In the genomic region with DNA sequence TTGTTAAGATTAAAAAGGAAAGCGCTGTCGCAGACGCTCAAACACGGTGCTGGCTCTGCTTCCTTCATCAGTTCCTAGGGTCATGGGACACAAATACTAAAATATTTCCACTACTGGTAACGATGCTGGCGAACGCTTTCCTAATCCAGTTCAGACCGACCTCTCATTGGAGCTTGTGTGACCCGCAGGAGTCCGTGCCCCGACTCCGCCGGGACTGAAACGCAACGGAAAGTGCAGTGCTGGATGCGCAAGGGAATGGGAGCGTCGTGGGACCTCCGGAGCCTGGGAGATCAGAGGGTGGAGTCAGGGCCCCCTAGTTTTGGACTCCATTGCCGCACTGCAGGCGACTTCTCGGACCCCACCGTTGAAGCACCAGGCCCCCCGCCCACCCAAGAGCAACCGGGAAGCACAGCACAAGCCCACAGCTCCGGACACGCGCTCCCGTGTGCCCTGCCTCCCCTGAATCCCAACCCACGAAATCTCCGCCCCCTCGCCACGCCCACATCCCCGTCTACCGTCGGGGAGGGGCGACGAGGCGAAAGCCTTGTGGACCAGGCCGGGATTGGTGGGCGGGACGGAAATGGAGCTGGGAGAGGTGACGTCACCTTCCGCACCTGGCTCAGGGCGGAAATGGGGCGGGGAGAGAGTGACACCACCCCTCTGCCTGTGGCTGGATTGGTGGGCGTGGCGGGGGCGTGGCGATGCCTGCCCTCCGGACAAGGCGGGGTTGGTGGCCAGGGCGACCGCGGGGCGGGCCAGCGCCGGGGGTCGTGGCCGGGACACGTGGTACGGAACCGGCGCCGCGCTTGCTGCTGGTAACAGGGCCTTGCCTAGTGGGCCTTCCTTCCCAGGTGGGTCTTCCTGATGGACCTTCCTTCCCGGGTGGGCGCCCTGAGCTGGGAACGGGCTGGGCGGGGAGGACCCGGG, we compare ENCODE assay signal across 8 cellular contexts. TPM values are rescaled to one million over a fixed set of nuclear protein-coding genes. Genes with fewer than 3 reads are reported as not detected.
DNase-seq lines count a peak whose midpoint lies in the region; ATAC-seq and TF ChIP-seq lines count a peak whose summit lies in the region.

A gene (plus strand): TSS at position 783 of the 927 bp plus-strand sequence. CDS start 3,611 bp downstream, outside the sequence.

- H3K4me1 ChIP-seq in colonic mucosa: peaks cover 20% of the 10 kb centered on the region

- H3K4me3 Mint-ChIP-seq in activated CD4-positive, alpha-beta T cell treated with anti-CD3 and anti-CD28 coated beads, Interleukin-2, amount 10 ng/mL, durations not matched to agents 24 days and 14 days: peak within 1 kb of the TSS; percentile 90

- ATAC-seq in GM19324 (IDR thresholded peaks at IDR 0.05; ENCODE audit: low FRiP score, unreplicated experiment) (peak; percentile 89), HG03469 (IDR thresholded peaks at IDR 0.05; ENCODE audit: unreplicated experiment) (peak; percentile 53)

- H3K4me3 ChIP-seq in BJ (ENCODE audit: low read depth, low read length) (peak within 1 kb of the TSS; percentile 85), colonic mucosa (peak within 1 kb of the TSS; percentile 96)

- H3K9me3 ChIP-seq in colonic mucosa: no peaks in the 10 kb centered on the region

- intact Hi-C loops in activated CD4-positive, alpha-beta T cell treated with anti-CD3 and anti-CD28 coated beads, Interleukin-2, amount 10 ng/mL, durations not matched to agents 24 days and 14 days (cut with micrococcal nuclease): loop anchor here (2.0 to 5.0 kb wide), 3 partner anchors 57 to 434 kb away; no protein-coding TSS in a partner anchor
- intact Hi-C loops in colonic mucosa (cut with DNase I): loop anchor here (10.0 kb wide), 1 partner anchor 301 kb away; no protein-coding TSS in a partner anchor

- peak within 1 kb of the TSS; percentile 82 to 97 for H3K9ac ChIP-seq in colonic mucosa (ENCODE audit: low read depth in 2 of 2, low read length in 2 of 2)

- H3K36me3 ChIP-seq in BJ (ENCODE audit: control insufficient read depth, insufficient read depth, low read length): no peaks in the 10 kb centered on the region
- H3K36me3 ChIP-seq in colonic mucosa: no peaks in the 10 kb centered on the region

- H3K27ac ChIP-seq in colonic mucosa (peak within 1 kb of the TSS; percentile 91), layer of hippocampus (ENCODE audit: low read depth, low read length) (peak within 1 kb of the TSS; percentile 91)

- CTCF ChIA-PET in BJ (lab: Yijun Ruan, JAX): interaction anchor here (0.8 to 3.0 kb wide), 3 partner anchors 54 to 142 kb away, joined by 3 to 24 read pairs (median 6); no protein-coding TSS in a partner anchor

- POLR2A ChIA-PET in BJ (lab: Charles Lee): interaction anchor here (0.6 to 0.7 kb wide), 2 partner anchors 154 to 1770 kb away, joined by 3 read pairs; no protein-coding TSS in a partner anchor

- H3K27ac Mint-ChIP-seq in activated CD4-positive, alpha-beta T cell treated with anti-CD3 and anti-CD28 coated beads, Interleukin-2, amount 10 ng/mL, durations not matched to agents 24 days and 14 days: peak within 1 kb of the TSS; percentile 100

- H3K36me3 Mint-ChIP-seq in activated CD4-positive, alpha-beta T cell treated with anti-CD3 and anti-CD28 coated beads, Interleukin-2, amount 10 ng/mL, durations not matched to agents 24 days and 14 days (ENCODE audit: low read depth): peaks cover 21% of the 10 kb centered on the region

- DNase-seq in BJ (ENCODE audit: low read depth) (peak; percentile 92), NCI-H526 treated with DMSO at 0.1 percent for 48 hours (lab: John Stamatoyannopoulos, UW) (peak; percentile 97), colonic mucosa (peak; percentile 100)
- DNase-seq in activated CD4-positive, alpha-beta T cell treated with anti-CD3 and anti-CD28 coated beads, Interleukin-2, amount 10 ng/mL, durations not matched to agents 24 days and 14 days: peak; percentile 100
- peak; percentile 99 to 100 for DNase-seq in stimulated activated CD4-positive, alpha-beta T cell treated with anti-CD3 and anti-CD28 coated beads, Interleukin-1b, Interleukin-23, amount 100 ng/mL, for 4 hours (ENCODE audit: low read depth in 2 of 2)

- no peaks in the 10 kb centered on the region for H3K9me3 Mint-ChIP-seq in activated CD4-positive, alpha-beta T cell treated with anti-CD3 and anti-CD28 coated beads, Interleukin-2, amount 10 ng/mL, durations not matched to agents 24 days and 14 days

- peaks cover 42% of the 10 kb centered on the region for H3K4me1 Mint-ChIP-seq in activated CD4-positive, alpha-beta T cell treated with anti-CD3 and anti-CD28 coated beads, Interleukin-2, amount 10 ng/mL, durations not matched to agents 24 days and 14 days

- H3K27me3 Mint-ChIP-seq in activated CD4-positive, alpha-beta T cell treated with anti-CD3 and anti-CD28 coated beads, Interleukin-2, amount 10 ng/mL, durations not matched to agents 24 days and 14 days: peaks cover 12% of the 10 kb centered on the region

- peaks cover 9% of the 10 kb centered on the region for H3K27me3 ChIP-seq in BJ (ENCODE audit: control insufficient read depth, insufficient read depth, low read length)
- no peaks in the 10 kb centered on the region for H3K27me3 ChIP-seq in colonic mucosa
- H3K27me3 ChIP-seq in layer of hippocampus (ENCODE audit: control insufficient read depth, insufficient read depth, low read length): no peaks in the 10 kb centered on the region

- no peak for TF ChIP-seq CTCF in BJ (IDR thresholded peaks at IDR 0.05; ENCODE audit: insufficient read depth, low read depth, low read length)
- TF ChIP-seq CTCF in colonic mucosa (IDR thresholded peaks at IDR 0.05): no peak

RNA-seq across cellular contexts. Expression of the gene that starts here (rescaled TPM):
- 86.6 and 99.4 TPM in 2 replicates for polyA plus RNA-seq in BJ (2011; rRNA removed)
- polyA minus RNA-seq in BJ (2011; rRNA and poly(A)+ RNA removed): 48.1 and 85.1 TPM in 2 replicates
- 160 and 177 TPM in 2 replicates for total RNA-seq in activated CD4-positive, alpha-beta T cell treated with anti-CD3 and anti-CD28 coated beads, Interleukin-2, amount 10 ng/mL, durations not matched to agents 24 days and 14 days
- total RNA-seq in colonic mucosa: 100 to 1,000 TPM; 206 to 261 TPM

Comparison
In these comparisons a context has a peak if more than half of its experiments do, and no peak if none do; other contexts are left out.
1. Peak in every context shown above with its lines: DNase-seq, ATAC-seq, H3K4me3 ChIP-seq and H3K27ac ChIP-seq.